Comparison of ENCODE assay signal across 28 cellular contexts in genomic region chr12:1852076-1852475, GRCh38. TPM values are rescaled to one million over a fixed set of nuclear protein-coding genes. Genes with fewer than 3 reads are reported as not detected.
"Had no signal": no experiment of that assay in that cellular context is flagged by ENCODE, and none has a peak within 500 bp of the region (broad histone marks: within the 10 kb centered on the region; RNA-seq: fewer than 3 reads in every experiment).

No MANE protein-coding gene starts in this region.

- DNase-seq: activated CD4-positive, alpha-beta T cell treated with anti-CD3 and anti-CD28 coated beads for 1 hour; activated gamma-delta T cell treated with Interleukin-2 at 50 U/mL for 16 hours; activated T-cell treated with anti-CD3 and anti-CD28 coated beads, Interleukin-2, amount 50 U/mL, for 72 hours; adrenal gland; cerebellar nuclear complex; cortex of kidney; gastrocnemius medialis; head of caudate nucleus; kidney; left ventricle myocardium inferior; mammary epithelial cell; midbrain; nephron progenitor cell; nucleus accumbens; posterior cingulate gyrus; sigmoid colon; stimulated activated CD4-positive, alpha-beta T cell treated with anti-CD3 and anti-CD28 coated beads, Interleukin-4, amount 100 ng/mL, for 24 hours; stomach; trophoblast cell; WERI-Rb-1 had no signal

- H3K36me3 Mint-ChIP-seq: activated naive CD4-positive, alpha-beta T cell treated with anti-CD3 and anti-CD28 coated beads, Interleukin-2, amount 50 U/mL, for 72 hours; stimulated activated effector memory CD8-positive, alpha-beta T cell treated with anti-CD3 and anti-CD28 coated beads, Interleukin-12 subunit alpha, Interleukin-12 subunit beta, amount 100 ng/mL, for 72 hours had no signal

- ATAC-seq: activated naive CD4-positive, alpha-beta T cell treated with anti-CD3 and anti-CD28 coated beads, Interleukin-2, amount 50 U/mL, for 72 hours; activated T-cell treated with anti-CD3 and anti-CD28 coated beads, Interleukin-2, amount 50 U/mL, for 72 hours; gastrocnemius medialis; stimulated activated effector memory CD8-positive, alpha-beta T cell treated with anti-CD3 and anti-CD28 coated beads, Interleukin-12 subunit alpha, Interleukin-12 subunit beta, amount 100 ng/mL, for 72 hours had no signal

- H3K4me1 ChIP-seq: adrenal gland, gastrocnemius medialis, left ventricle myocardium inferior, sigmoid colon, stomach, vagina had no signal

- H3K27ac Mint-ChIP-seq: activated naive CD4-positive, alpha-beta T cell treated with anti-CD3 and anti-CD28 coated beads, Interleukin-2, amount 50 U/mL, for 72 hours; activated T-cell treated with anti-CD3 and anti-CD28 coated beads, Interleukin-2, amount 50 U/mL, for 72 hours; nephron progenitor cell; stimulated activated effector memory CD8-positive, alpha-beta T cell treated with anti-CD3 and anti-CD28 coated beads, Interleukin-12 subunit alpha, Interleukin-12 subunit beta, amount 100 ng/mL, for 72 hours had no signal

- H3K9me3 Mint-ChIP-seq: activated T-cell treated with anti-CD3 and anti-CD28 coated beads, Interleukin-2, amount 50 U/mL, for 72 hours; nephron progenitor cell; stimulated activated effector memory CD8-positive, alpha-beta T cell treated with anti-CD3 and anti-CD28 coated beads, Interleukin-12 subunit alpha, Interleukin-12 subunit beta, amount 100 ng/mL, for 72 hours had no signal

- H3K27ac ChIP-seq: adrenal gland, gastrocnemius medialis, left ventricle myocardium inferior, sigmoid colon, stomach, vagina, WERI-Rb-1 had no signal

- H3K36me3 ChIP-seq: adrenal gland, gastrocnemius medialis, left ventricle myocardium inferior, sigmoid colon, stomach, vagina had no signal

- H3K4me3 ChIP-seq: adrenal gland, gastrocnemius medialis, left ventricle myocardium inferior, sigmoid colon, stomach, vagina had no signal

- H3K4me3 Mint-ChIP-seq: activated T-cell treated with anti-CD3 and anti-CD28 coated beads, Interleukin-2, amount 50 U/mL, for 72 hours; nephron progenitor cell; stimulated activated effector memory CD8-positive, alpha-beta T cell treated with anti-CD3 and anti-CD28 coated beads, Interleukin-12 subunit alpha, Interleukin-12 subunit beta, amount 100 ng/mL, for 72 hours had no signal

- H3K27me3 ChIP-seq: adrenal gland, gastrocnemius medialis, sigmoid colon, stomach, vagina had no signal

RNA-seq across cellular contexts. Expression of gene LRTM2, which starts 31.7 kb away (rescaled TPM):
- total RNA-seq: activated CD8-positive, alpha-beta memory T cell treated with anti-CD3 and anti-CD28 coated beads for 36 hours; activated naive CD4-positive, alpha-beta T cell treated with anti-CD3 and anti-CD28 coated beads, Interleukin-2, amount 50 U/mL, for 72 hours; adrenal gland; astrocyte; bronchial epithelial cell; gastrocnemius medialis; kidney; left ventricle myocardium inferior; mammary epithelial cell; renal cortical epithelial cell; stomach; vagina had no signal
- polyA plus RNA-seq: adrenal gland, esophagus, mammary epithelial cell had no signal
